ENCODE assay signal across 13 cellular contexts in genomic region chr10:119357389-119358139, GRCh38.
"Had no signal": no experiment of that assay in that cellular context is flagged by ENCODE, and none has a peak within 500 bp of the region (broad histone marks: within the 10 kb centered on the region; RNA-seq: fewer than 3 reads in every experiment).

No MANE protein-coding gene starts in this region.

- DNase-seq: activated CD4-positive, alpha-beta memory T cell treated with anti-CD3 and anti-CD28 coated beads, Interleukin-2, amount 10 ng/mL, durations not matched to agents 7 days and 5 days; activated gamma-delta T cell; activated T-cell treated with anti-CD3 and anti-CD28 coated beads, Interleukin-2, amount 50 U/mL, for 48 hours; gastrocnemius medialis; islet precursor cell; left lung; mesendoderm; natural killer cell; stimulated activated CD4-positive, alpha-beta T cell treated with anti-CD3 and anti-CD28 coated beads, Interleukin-1b, Interleukin-23, amount 100 ng/mL, for 48 hours; T-helper 17 cell; tibial artery; WERI-Rb-1 had no signal

- H3K27me3 ChIP-seq: gastrocnemius medialis, left lung, tibial artery had no signal

- H3K27ac ChIP-seq: gastrocnemius medialis, left lung, tibial artery, WERI-Rb-1 had no signal

- ATAC-seq: activated naive CD4-positive, alpha-beta T cell treated with anti-CD3 and anti-CD28 coated beads, Interleukin-2, amount 50 U/mL, for 72 hours; left lung; natural killer cell; T-helper 17 cell had no signal

- H3K9me3 ChIP-seq: gastrocnemius medialis, tibial artery had no signal

- H3K36me3 ChIP-seq: gastrocnemius medialis, left lung, tibial artery, WERI-Rb-1 had no signal

- H3K4me3 ChIP-seq: gastrocnemius medialis, left lung, tibial artery had no signal
